17 cellular contexts compared by ENCODE assay signal in the genomic region with DNA sequence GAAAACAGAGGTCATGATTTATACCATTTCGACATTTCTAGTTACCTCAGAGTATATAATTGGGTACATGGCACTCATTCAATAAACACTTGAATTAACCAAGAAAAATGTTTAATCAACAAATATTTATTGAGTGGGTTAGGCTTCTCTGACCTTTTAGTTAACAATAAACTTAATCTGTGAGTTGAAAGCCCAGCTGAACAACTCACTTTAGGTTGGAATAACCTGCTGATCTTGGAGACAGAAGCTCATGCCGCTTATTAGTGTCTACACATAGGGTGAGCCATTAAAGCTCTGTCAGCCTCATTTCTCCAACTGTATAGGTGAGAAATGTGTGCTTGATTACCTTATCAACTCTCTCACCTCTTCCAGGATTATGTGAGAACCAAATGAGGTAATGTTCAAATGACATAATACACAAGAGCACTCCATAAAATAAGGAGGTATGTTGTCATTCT.
"Had no signal": no experiment of that assay in that cellular context is flagged by ENCODE, and none has a peak within 500 bp of the region (broad histone marks: within the 10 kb centered on the region; RNA-seq: fewer than 3 reads in every experiment).

No MANE protein-coding gene starts in this region.

- H3K27me3 ChIP-seq: neutrophil, transverse colon had no signal

- H3K4me3 ChIP-seq: skin epidermis, transverse colon had no signal

- H3K27ac ChIP-seq: neutrophil, skin epidermis, transverse colon had no signal

- DNase-seq: activated CD4-positive, alpha-beta memory T cell treated with anti-CD3 and anti-CD28 coated beads, Interleukin-2, amount 10 ng/mL, durations not matched to agents 7 days and 5 days; activated CD4-positive, alpha-beta T cell treated with anti-CD3 and anti-CD28 coated beads for 4 hours; activated effector memory CD4-positive, alpha-beta T cell treated with anti-CD3 and anti-CD28 coated beads, Interleukin-2, amount 50 U/mL, for 16 hours; activated T-cell treated with anti-CD3 and anti-CD28 coated beads, Interleukin-2, amount 50 U/mL, for 48 hours; mesenchymal stem cell; natural killer cell; stimulated activated CD4-positive, alpha-beta T cell treated with anti-CD3 and anti-CD28 coated beads, Interleukin-4, amount 100 ng/mL, for 24 hours; stimulated activated naive CD4-positive, alpha-beta T cell; substantia nigra; T-helper 17 cell; transverse colon had no signal

- H3K9me3 ChIP-seq: neutrophil, transverse colon had no signal

- H3K36me3 ChIP-seq: neutrophil, transverse colon had no signal

- FAIRE-seq: colon, islet of Langerhans had no signal

- ATAC-seq: activated naive CD4-positive, alpha-beta T cell treated with anti-CD3 and anti-CD28 coated beads, Interleukin-2, amount 50 U/mL, for 72 hours; natural killer cell; T-helper 17 cell; WTC11 had no signal
